In genomic region chr6:18185624-18186023, GRCh38 we compare ENCODE assay signal across 18 cellular contexts. TPM values are rescaled to one million over a fixed set of nuclear protein-coding genes. Genes with fewer than 3 reads are reported as not detected.
DNase-seq lines count a peak whose midpoint lies in the region; ATAC-seq and TF ChIP-seq lines count a peak whose summit lies in the region.
"Had no signal": no experiment of that assay in that cellular context is flagged by ENCODE, and none has a peak within 500 bp of the region (broad histone marks: within the 10 kb centered on the region; RNA-seq: fewer than 3 reads in every experiment).

No MANE protein-coding gene starts in this region.

- no peak for TF ChIP-seq CTCF in mucosa of descending colon (IDR thresholded peaks at IDR 0.05)

- H3K27ac ChIP-seq in BLaER1 treated with 17β-estradiol and CSF1 and Interleukin-3, amounts not matched to agents 10 nM and 100 nM, result peak overlapping the region in 7 of 11 experiments; percentile 13 to 57 (median 47); a peak in 8 of 22 replicates
- peak overlapping the region; percentile 49 for H3K27ac ChIP-seq in HUES6 (ENCODE audit: low read depth, low read length)
- H3K27ac ChIP-seq: ascending aorta had no signal

- DNase-seq in dermis blood vessel endothelial cell (peak; percentile 14), mucosa of descending colon (no peak), Ammon's horn (ENCODE audit: low spot score) (no peak), NCI-H2171 treated with DMSO at 0.1 percent for 48 hours (lab: John Stamatoyannopoulos, UW) (no peak), anterior cingulate cortex (lab: John Stamatoyannopoulos, UW) (no peak), NCI-H2171 (lab: John Stamatoyannopoulos, UW) (no peak)
- DNase-seq: activated T-cell treated with anti-CD3 and anti-CD28 coated beads, Interleukin-2, amount 50 U/mL, for 72 hours; erythroblast; foreskin fibroblast; heart right ventricle; immature natural killer cell; IMR-90; retina; stimulated activated CD4-positive, alpha-beta T cell treated with anti-CD3 and anti-CD28 coated beads, Interleukin-12 subunit alpha, Interleukin-12 subunit beta, amount 100 ng/mL, for 4 hours had no signal

- no peaks in the 10 kb centered on the region for H3K9me3 ChIP-seq in BLaER1 treated with 17β-estradiol and CSF1 and Interleukin-3, amounts not matched to agents 10 nM and 100 nM (replicated peaks in 1 of 11)
- H3K9me3 ChIP-seq in HUES6 (ENCODE audit: control insufficient read depth, insufficient read depth, low read depth, low read length), result no peaks in the 10 kb centered on the region
- no peaks in the 10 kb centered on the region for H3K9me3 ChIP-seq in mucosa of descending colon
- H3K9me3 ChIP-seq: ascending aorta, heart right ventricle had no signal

- H3K4me2 ChIP-seq in BLaER1 treated with 17β-estradiol and CSF1 and Interleukin-3, amounts not matched to agents 10 nM and 100 nM, result peak overlapping the region; percentile 37 to 65 (median 50); a peak in 20 of 22 replicates

- no peak overlapping the region for H3K9ac ChIP-seq in BLaER1 treated with 17β-estradiol and CSF1 and Interleukin-3, amounts not matched to agents 10 nM and 100 nM
- peak overlapping the region; percentile 26 for H3K9ac ChIP-seq in HUES6 (ENCODE audit: low read length)

- H3K27me3 ChIP-seq in BLaER1 treated with 17β-estradiol and CSF1 and Interleukin-3, amounts not matched to agents 10 nM and 100 nM, result no peaks in the 10 kb centered on the region
- no peaks in the 10 kb centered on the region for H3K27me3 ChIP-seq in HUES6 (ENCODE audit: control insufficient read depth, insufficient read depth, low read length)
- H3K27me3 ChIP-seq: ascending aorta, heart right ventricle had no signal

- no peaks in the 10 kb centered on the region; a peak in 1 of 22 replicates for H4K20me1 ChIP-seq in BLaER1 treated with 17β-estradiol and CSF1 and Interleukin-3, amounts not matched to agents 10 nM and 100 nM

- peaks cover 18 to 39% (median 21%) of the 10 kb centered on the region in 10 experiments for H3K4me1 ChIP-seq in BLaER1 treated with 17β-estradiol and CSF1 and Interleukin-3, amounts not matched to agents 10 nM and 100 nM
- H3K4me1 ChIP-seq in HUES6 (ENCODE audit: control insufficient read depth, insufficient read depth, low read length) (peaks cover 17% of the 10 kb centered on the region), mucosa of descending colon (ENCODE audit: low read depth) (peaks cover 9% of the 10 kb centered on the region)
- H3K4me1 ChIP-seq: ascending aorta had no signal

- no peak overlapping the region for H3K4me3 ChIP-seq in BLaER1 treated with 17β-estradiol and CSF1 and Interleukin-3, amounts not matched to agents 10 nM and 100 nM
- no peak overlapping the region for H3K4me3 ChIP-seq in HUES6 (ENCODE audit: low read depth, low read length)
- H3K4me3 ChIP-seq in mucosa of descending colon, result no peak overlapping the region
- H3K4me3 ChIP-seq: ascending aorta, heart right ventricle had no signal

- ATAC-seq in mucosa of descending colon, result peak; percentile 78
- ATAC-seq: activated naive CD4-positive, alpha-beta T cell treated with anti-CD3 and anti-CD28 coated beads, Interleukin-2, amount 50 U/mL, for 72 hours; activated T-cell treated with anti-CD3 and anti-CD28 coated beads, Interleukin-2, amount 50 U/mL, for 72 hours had no signal

- intact Hi-C loops in mucosa of descending colon (cut with DNase I, micrococcal nuclease), result no loop called here

- H3K36me3 ChIP-seq in BLaER1 treated with 17β-estradiol and CSF1 and Interleukin-3, amounts not matched to agents 10 nM and 100 nM, result peaks cover 18 to 88% (median 46%) of the 10 kb centered on the region in 11 experiments
- H3K36me3 ChIP-seq in HUES6 (ENCODE audit: control insufficient read depth, insufficient read depth, low read length), result no peaks in the 10 kb centered on the region
- no peaks in the 10 kb centered on the region for H3K36me3 ChIP-seq in mucosa of descending colon (ENCODE audit: low read depth)

RNA-seq across cellular contexts. Expression of gene KDM1B, which starts 30.4 kb away (rescaled TPM):
- total RNA-seq in dermis blood vessel endothelial cell, result 9.7 and 14.8 TPM in 2 replicates
- 10 to 100 TPM; 34.6 to 47.4 (median 37.6) TPM for total RNA-seq in mucosa of descending colon

RNA-seq across cellular contexts. Expression of gene TPMT, which starts 30.7 kb away (rescaled TPM):
- 10.7 and 17.7 TPM in 2 replicates for total RNA-seq in dermis blood vessel endothelial cell
- total RNA-seq in mucosa of descending colon, result 10 to 100 TPM; 28.7 to 68.8 (median 50.5) TPM
